In the genomic region with DNA sequence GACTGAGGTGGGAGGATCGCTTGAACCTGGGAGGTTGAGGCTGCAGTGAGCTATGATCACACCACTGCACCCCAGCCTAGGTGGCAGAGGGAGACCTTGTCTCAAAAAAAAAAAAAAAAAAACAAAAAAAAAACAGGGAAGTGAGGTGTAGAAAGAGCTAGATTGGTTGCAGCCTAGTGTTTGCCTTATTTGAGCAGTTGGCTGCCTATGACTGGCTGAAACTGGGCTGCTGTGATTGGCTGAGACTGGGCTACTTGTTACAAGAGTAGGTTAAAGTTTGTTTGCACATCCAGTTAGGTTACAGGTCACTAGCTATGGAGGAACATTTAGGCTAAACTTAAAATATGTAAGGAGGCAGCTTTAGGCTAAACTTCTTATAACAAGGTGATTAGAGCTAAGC, we compare ENCODE assay signal across 2 cellular contexts.
TF ChIP-seq lines count a peak whose summit lies in the region.

No MANE protein-coding gene starts in this region.

TF ChIP-seq in liver, 16 proteins besides CTCF, POLR2A, EP300 and RAD21:
- TF ChIP-seq, protein P1, sequence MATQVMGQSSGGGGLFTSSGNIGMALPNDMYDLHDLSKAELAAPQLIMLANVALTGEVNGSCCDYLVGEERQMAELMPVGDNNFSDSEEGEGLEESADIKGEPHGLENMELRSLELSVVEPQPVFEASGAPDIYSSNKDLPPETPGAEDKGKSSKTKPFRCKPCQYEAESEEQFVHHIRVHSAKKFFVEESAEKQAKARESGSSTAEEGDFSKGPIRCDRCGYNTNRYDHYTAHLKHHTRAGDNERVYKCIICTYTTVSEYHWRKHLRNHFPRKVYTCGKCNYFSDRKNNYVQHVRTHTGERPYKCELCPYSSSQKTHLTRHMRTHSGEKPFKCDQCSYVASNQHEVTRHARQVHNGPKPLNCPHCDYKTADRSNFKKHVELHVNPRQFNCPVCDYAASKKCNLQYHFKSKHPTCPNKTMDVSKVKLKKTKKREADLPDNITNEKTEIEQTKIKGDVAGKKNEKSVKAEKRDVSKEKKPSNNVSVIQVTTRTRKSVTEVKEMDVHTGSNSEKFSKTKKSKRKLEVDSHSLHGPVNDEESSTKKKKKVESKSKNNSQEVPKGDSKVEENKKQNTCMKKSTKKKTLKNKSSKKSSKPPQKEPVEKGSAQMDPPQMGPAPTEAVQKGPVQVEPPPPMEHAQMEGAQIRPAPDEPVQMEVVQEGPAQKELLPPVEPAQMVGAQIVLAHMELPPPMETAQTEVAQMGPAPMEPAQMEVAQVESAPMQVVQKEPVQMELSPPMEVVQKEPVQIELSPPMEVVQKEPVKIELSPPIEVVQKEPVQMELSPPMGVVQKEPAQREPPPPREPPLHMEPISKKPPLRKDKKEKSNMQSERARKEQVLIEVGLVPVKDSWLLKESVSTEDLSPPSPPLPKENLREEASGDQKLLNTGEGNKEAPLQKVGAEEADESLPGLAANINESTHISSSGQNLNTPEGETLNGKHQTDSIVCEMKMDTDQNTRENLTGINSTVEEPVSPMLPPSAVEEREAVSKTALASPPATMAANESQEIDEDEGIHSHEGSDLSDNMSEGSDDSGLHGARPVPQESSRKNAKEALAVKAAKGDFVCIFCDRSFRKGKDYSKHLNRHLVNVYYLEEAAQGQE (IDR thresholded peaks at IDR 0.05) = peak; percentile 15
- TF ChIP-seq SP1 (IDR thresholded peaks at IDR 0.05) (peak; percentile 45), HNF4A (conservative IDR thresholded peaks at IDR 0.05) (peak in 1 of 2 donors; percentile 16), NR2F2 (IDR thresholded peaks at IDR 0.05) (no peak), YY1 (IDR thresholded peaks at IDR 0.05) (no peak), RXRA (IDR thresholded peaks at IDR 0.05) (peak in 1 of 2 donors; percentile 43)

TF ChIP-seq in HepG2, 621 proteins besides CTCF, POLR2A, EP300 and RAD21:
- no peak for TF ChIP-seq MEF2D (CRISPR knock-in tag; IDR thresholded peaks at IDR 0.05)
- TF ChIP-seq, protein P2, sequence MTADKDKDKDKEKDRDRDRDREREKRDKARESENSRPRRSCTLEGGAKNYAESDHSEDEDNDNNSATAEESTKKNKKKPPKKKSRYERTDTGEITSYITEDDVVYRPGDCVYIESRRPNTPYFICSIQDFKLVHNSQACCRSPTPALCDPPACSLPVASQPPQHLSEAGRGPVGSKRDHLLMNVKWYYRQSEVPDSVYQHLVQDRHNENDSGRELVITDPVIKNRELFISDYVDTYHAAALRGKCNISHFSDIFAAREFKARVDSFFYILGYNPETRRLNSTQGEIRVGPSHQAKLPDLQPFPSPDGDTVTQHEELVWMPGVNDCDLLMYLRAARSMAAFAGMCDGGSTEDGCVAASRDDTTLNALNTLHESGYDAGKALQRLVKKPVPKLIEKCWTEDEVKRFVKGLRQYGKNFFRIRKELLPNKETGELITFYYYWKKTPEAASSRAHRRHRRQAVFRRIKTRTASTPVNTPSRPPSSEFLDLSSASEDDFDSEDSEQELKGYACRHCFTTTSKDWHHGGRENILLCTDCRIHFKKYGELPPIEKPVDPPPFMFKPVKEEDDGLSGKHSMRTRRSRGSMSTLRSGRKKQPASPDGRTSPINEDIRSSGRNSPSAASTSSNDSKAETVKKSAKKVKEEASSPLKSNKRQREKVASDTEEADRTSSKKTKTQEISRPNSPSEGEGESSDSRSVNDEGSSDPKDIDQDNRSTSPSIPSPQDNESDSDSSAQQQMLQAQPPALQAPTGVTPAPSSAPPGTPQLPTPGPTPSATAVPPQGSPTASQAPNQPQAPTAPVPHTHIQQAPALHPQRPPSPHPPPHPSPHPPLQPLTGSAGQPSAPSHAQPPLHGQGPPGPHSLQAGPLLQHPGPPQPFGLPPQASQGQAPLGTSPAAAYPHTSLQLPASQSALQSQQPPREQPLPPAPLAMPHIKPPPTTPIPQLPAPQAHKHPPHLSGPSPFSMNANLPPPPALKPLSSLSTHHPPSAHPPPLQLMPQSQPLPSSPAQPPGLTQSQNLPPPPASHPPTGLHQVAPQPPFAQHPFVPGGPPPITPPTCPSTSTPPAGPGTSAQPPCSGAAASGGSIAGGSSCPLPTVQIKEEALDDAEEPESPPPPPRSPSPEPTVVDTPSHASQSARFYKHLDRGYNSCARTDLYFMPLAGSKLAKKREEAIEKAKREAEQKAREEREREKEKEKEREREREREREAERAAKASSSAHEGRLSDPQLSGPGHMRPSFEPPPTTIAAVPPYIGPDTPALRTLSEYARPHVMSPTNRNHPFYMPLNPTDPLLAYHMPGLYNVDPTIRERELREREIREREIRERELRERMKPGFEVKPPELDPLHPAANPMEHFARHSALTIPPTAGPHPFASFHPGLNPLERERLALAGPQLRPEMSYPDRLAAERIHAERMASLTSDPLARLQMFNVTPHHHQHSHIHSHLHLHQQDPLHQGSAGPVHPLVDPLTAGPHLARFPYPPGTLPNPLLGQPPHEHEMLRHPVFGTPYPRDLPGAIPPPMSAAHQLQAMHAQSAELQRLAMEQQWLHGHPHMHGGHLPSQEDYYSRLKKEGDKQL (CRISPR knock-in tag; IDR thresholded peaks at IDR 0.05; ENCODE audit: low read depth) = no peak
- no peak for TF ChIP-seq ZNF207 (IDR thresholded peaks at IDR 0.05; ENCODE audit: borderline replicate concordance)
- TF ChIP-seq NPAS2 (CRISPR knock-in tag; IDR thresholded peaks at IDR 0.05; ENCODE audit: borderline replicate concordance) = no peak
- TF ChIP-seq KAT2B (IDR thresholded peaks at IDR 0.05; ENCODE audit: borderline replicate concordance, low read depth, low read length) = no peak
